Comparison of ENCODE assay signal across 5 cellular contexts in the genomic region with DNA sequence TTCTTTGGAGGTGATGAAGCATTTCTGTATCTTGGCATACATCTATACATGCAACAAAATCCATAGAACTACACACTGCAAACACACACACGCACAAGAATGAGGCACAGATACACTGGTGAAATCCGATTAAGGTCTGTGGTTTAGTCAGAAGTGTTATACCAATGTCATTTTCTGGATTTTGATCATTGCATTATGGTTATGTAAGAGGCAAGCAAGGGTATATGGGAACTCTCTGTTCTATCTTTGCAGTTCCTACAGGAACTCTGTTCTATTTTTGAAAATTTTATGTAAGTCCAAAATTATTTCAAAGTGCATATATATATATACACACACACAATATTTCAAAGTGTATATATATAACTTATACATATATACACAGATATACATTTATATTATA.
"Had no signal": no experiment of that assay in that cellular context is flagged by ENCODE, and none has a peak within 500 bp of the region (broad histone marks: within the 10 kb centered on the region; RNA-seq: fewer than 3 reads in every experiment).

No MANE protein-coding gene starts in this region.

- ATAC-seq: GM23338, K562 had no signal

- H3K4me2 ChIP-seq: GM23338 had no signal

- H3K4me3 ChIP-seq: GM23338, K562 had no signal

- DNase-seq: H9, HCEC 1CT, IMR-90 had no signal

- H2AFZ ChIP-seq: GM23338 had no signal
